Comparison of ENCODE assay signal across 19 cellular contexts in genomic region chr6:88565409-88565811, GRCh38.
DNase-seq lines count a peak whose midpoint lies in the region; ATAC-seq, FAIRE-seq and TF ChIP-seq lines count a peak whose summit lies in the region.
"Had no signal": no experiment of that assay in that cellular context is flagged by ENCODE, and none has a peak within 500 bp of the region (broad histone marks: within the 10 kb centered on the region; RNA-seq: fewer than 3 reads in every experiment).

No MANE protein-coding gene starts in this region.

- H3K79me2 ChIP-seq in HepG2 (ENCODE audit: insufficient read depth, low read length): no peaks in the 10 kb centered on the region
- no peaks in the 10 kb centered on the region for H3K79me2 ChIP-seq in H1 (ENCODE audit: control insufficient read depth in 1 of 2, insufficient read depth in 2 of 2, low read length in 2 of 2)
- H3K79me2 ChIP-seq in neural progenitor cell (ENCODE audit: low read depth): no peaks in the 10 kb centered on the region

- H3K23me2 ChIP-seq in H1 (ENCODE audit: low read depth, low read length): no peaks in the 10 kb centered on the region

- H3K18ac ChIP-seq in H1 (ENCODE audit: extremely low read depth, low read length): no peak overlapping the region

- peak overlapping the region in 1 of 3 experiments; percentile 30; a peak in 2 of 6 replicates for H3K4me3 ChIP-seq in HepG2 (replicated peaks in 1 of 3; ENCODE audit: insufficient read depth in 1 of 3, low read depth in 2 of 3, low read length in 3 of 3)
- no peak overlapping the region for H3K4me3 ChIP-seq in right lobe of liver
- no peak overlapping the region for H3K4me3 ChIP-seq in H1 (ENCODE audit: extremely low read depth in 1 of 4, insufficient read depth in 2 of 4, low read depth in 3 of 4, low read length in 4 of 4)
- no peak overlapping the region for H3K4me3 ChIP-seq in neural progenitor cell
- H3K4me3 ChIP-seq: Peyer's patch had no signal

- H3K4me1 ChIP-seq in HepG2 (ENCODE audit: insufficient read depth, low read length) (peaks cover 20% of the 10 kb centered on the region), right lobe of liver (no peaks in the 10 kb centered on the region), H1 (replicated peaks in 1 of 4; ENCODE audit: control insufficient read depth in 3 of 4, insufficient read depth in 4 of 4, low read length in 3 of 4) (peaks cover 0 to 4% (median 3%) of the 10 kb centered on the region in 4 experiments; a peak in 3 of 7 replicates), neural progenitor cell (peaks cover 21% of the 10 kb centered on the region)
- H3K4me1 ChIP-seq: Peyer's patch had no signal

- WGBS in HepG2 (ENCODE audit: low lambda C conversion rate): 12% methylated on average over 4 of the region's 7 CpGs
- 66% methylated on average over 5 of the region's 7 CpGs for WGBS in right lobe of liver (ENCODE audit: insufficient coverage, low coverage, low lambda C conversion rate, missing lambda C conversion rate)
- WGBS in H1 (ENCODE audit: extremely low coverage in 1 of 2, insufficient coverage in 1 of 2, insufficient read length in 1 of 2, insufficient replicate concordance in 2 of 2, low coverage in 1 of 2, low lambda C conversion rate in 2 of 2, missing lambda C conversion rate in 1 of 2), 2 experiments: 89% methylated on average over 7 of the region's 7 CpGs; no CpG with 5 or more reads in 1 of the 2 experiments

- no peaks in the 10 kb centered on the region for H3K36me3 ChIP-seq in HepG2 (replicated peaks in 1 of 2; ENCODE audit: control insufficient read depth in 1 of 2, insufficient read depth in 2 of 2, low read length in 2 of 2)
- no peaks in the 10 kb centered on the region for H3K36me3 ChIP-seq in right lobe of liver
- H3K36me3 ChIP-seq in H1 (ENCODE audit: control insufficient read depth in 2 of 4, insufficient read depth in 4 of 4, low read length in 3 of 4): no peaks in the 10 kb centered on the region
- no peaks in the 10 kb centered on the region for H3K36me3 ChIP-seq in neural progenitor cell
- H3K36me3 ChIP-seq: Peyer's patch had no signal

- H3F3A ChIP-seq in neural progenitor cell (ENCODE audit: low read depth): peaks cover 12% of the 10 kb centered on the region

- H2BK20ac ChIP-seq in H1 (ENCODE audit: low read length): 0 out of 2 replicates have a peak overlapping the region, but pooled peaks have one; percentile 7

- DNase-seq in HepG2 (ENCODE audit: low spot score): peak; percentile 65
- no peak for DNase-seq in right lobe of liver
- no peak for DNase-seq in H1 (ENCODE audit: low read depth in 1 of 2, low spot score in 2 of 2)
- peak; percentile 61 for DNase-seq in neural progenitor cell (ENCODE audit: low spot score)
- DNase-seq in NCI-H1048 (lab: John Stamatoyannopoulos, UW): no peak
- DNase-seq: H7, MM.1S, NCI-H1417, NCI-H1694, NCI-H2029 treated with DMSO at 0.1 percent for 48 hours, NCI-H446 treated with DMSO at 0.1 percent for 48 hours, Peyer's patch had no signal

- no peak overlapping the region for H4K5ac ChIP-seq in H1 (ENCODE audit: insufficient read length, low read depth, low read length)

- H3K27ac Mint-ChIP-seq in neural progenitor cell: no peak overlapping the region
- H3K27ac Mint-ChIP-seq: IgD-negative memory B cell had no signal

- no peak overlapping the region for H3K23ac ChIP-seq in H1 (ENCODE audit: insufficient read length)

- H3K9me3 ChIP-seq in HepG2 (ENCODE audit: low read length) (peaks cover 9% of the 10 kb centered on the region), right lobe of liver (no peaks in the 10 kb centered on the region), H1 (ENCODE audit: insufficient read depth in 2 of 2, low read depth in 1 of 2, low read length in 1 of 2) (peaks cover 8 to 13% of the 10 kb centered on the region in 2 experiments), neural progenitor cell (ENCODE audit: low read depth) (no peaks in the 10 kb centered on the region)

- H3K9ac ChIP-seq in HepG2 (ENCODE audit: insufficient read depth, low read depth, low read length): no peak overlapping the region
- H3K9ac ChIP-seq in H1 (replicated peaks in 1 of 4; ENCODE audit: extremely low read depth in 1 of 4, low read depth in 3 of 4, low read length in 3 of 4): no peak overlapping the region
- no peak overlapping the region for H3K9ac ChIP-seq in neural progenitor cell
- H3K9ac ChIP-seq: KMS-11 had no signal

- H3K4ac ChIP-seq in H1 (replicated peaks; ENCODE audit: insufficient read length, low read depth, low read length): no peak overlapping the region

- H2BK5ac ChIP-seq in H1 (ENCODE audit: low read depth, low read length): no peak overlapping the region

- H2AK5ac ChIP-seq in H1 (ENCODE audit: low read depth, low read length): no peak overlapping the region

- no peaks in the 10 kb centered on the region for H4K20me1 ChIP-seq in HepG2 (ENCODE audit: insufficient read depth, low read length)
- no peaks in the 10 kb centered on the region for H4K20me1 ChIP-seq in H1 (replicated peaks in 1 of 2; ENCODE audit: control insufficient read depth in 1 of 2, insufficient read depth in 2 of 2, low read length in 2 of 2)
- no peaks in the 10 kb centered on the region for H4K20me1 ChIP-seq in neural progenitor cell (ENCODE audit: low read depth)

- no peak overlapping the region for H4K91ac ChIP-seq in H1 (replicated peaks; ENCODE audit: insufficient read length, low read length)

- TF ChIP-seq EP300 in HepG2 (IDR thresholded peaks at IDR 0.05; ENCODE audit: low read depth in 2 of 2, low read length in 2 of 2) (no peak), HepG2 (CRISPR knock-in tag; IDR thresholded peaks at IDR 0.05; ENCODE audit: borderline replicate concordance) (no peak), H1 (IDR thresholded peaks at IDR 0.05; ENCODE audit: borderline replicate concordance in 1 of 2, low read depth in 2 of 2, low read length in 2 of 2) (no peak)

- no peak overlapping the region for H3K56ac ChIP-seq in H1 (replicated peaks; ENCODE audit: insufficient read length, low read depth, low read length)

- H3K27me3 Mint-ChIP-seq in neural progenitor cell (ENCODE audit: insufficient read depth, low read depth): peaks cover 23% of the 10 kb centered on the region
- H3K27me3 Mint-ChIP-seq: IgD-negative memory B cell had no signal

- peaks cover 0 to 17% of the 10 kb centered on the region in 2 experiments; a peak in 3 of 5 replicates for H3K27me3 ChIP-seq in HepG2 (ENCODE audit: control insufficient read depth in 1 of 2, insufficient read depth in 2 of 2, low read length in 2 of 2)
- H3K27me3 ChIP-seq in right lobe of liver: no peaks in the 10 kb centered on the region
- H3K27me3 ChIP-seq in H1 (replicated peaks in 1 of 4; ENCODE audit: control insufficient read depth in 3 of 4, extremely low read depth in 1 of 4, insufficient read depth in 3 of 4, low read length in 3 of 4): no peaks in the 10 kb centered on the region
- H3K27me3 ChIP-seq in neural progenitor cell: no peaks in the 10 kb centered on the region
- H3K27me3 ChIP-seq: Peyer's patch had no signal

- H4K8ac ChIP-seq in H1 (ENCODE audit: extremely low read depth, insufficient read depth, low read length): no peak overlapping the region

- TF ChIP-seq RAD21 in HepG2 (CRISPR knock-in tag; IDR thresholded peaks at IDR 0.05): no peak
- no peak for TF ChIP-seq RAD21 in H1 (IDR thresholded peaks at IDR 0.05 in 1 of 2, conservative IDR thresholded peaks at IDR 0.05 in 1 of 2; ENCODE audit: low read depth in 2 of 2, low read length in 2 of 2)

- peaks cover 15% of the 10 kb centered on the region for H3K9me3 Mint-ChIP-seq in neural progenitor cell

- H3K27ac ChIP-seq in HepG2 (ENCODE audit: extremely low read length, insufficient read depth, low read length) (no peak overlapping the region), right lobe of liver (no peak overlapping the region), H1 (ENCODE audit: low read depth, low read length) (no peak overlapping the region; the same call in 1 of the 2 replicates), neural progenitor cell (no peak overlapping the region)
- H3K27ac ChIP-seq: KMS-11, Peyer's patch had no signal

- H3K4me2 ChIP-seq in HepG2 (ENCODE audit: low read depth, low read length) (peak overlapping the region; percentile 54), H1 (ENCODE audit: insufficient read depth in 1 of 2, low read depth in 2 of 2, low read length in 2 of 2) (no peak overlapping the region; a peak in 1 of 4 replicates), neural progenitor cell (no peak overlapping the region)
- H3K4me2 ChIP-seq: KMS-11 had no signal

- no peak overlapping the region for H2BK12ac ChIP-seq in H1 (ENCODE audit: low read depth, low read length)

- TF ChIP-seq POLR2A in HepG2 (IDR thresholded peaks at IDR 0.05; ENCODE audit: insufficient read depth in 1 of 2, low read depth in 2 of 2, low read length in 2 of 2) (no peak), right lobe of liver (IDR thresholded peaks at IDR 0.05) (no peak), H1 (IDR thresholded peaks at IDR 0.05; ENCODE audit: control extremely low read depth in 1 of 2, low read depth in 2 of 2, low read length in 2 of 2) (no peak)

- H2BK120ac ChIP-seq in H1 (replicated peaks; ENCODE audit: low read depth, low read length): no peak overlapping the region

- peaks cover 3% of the 10 kb centered on the region for H3K36me3 Mint-ChIP-seq in neural progenitor cell

- H2AFZ ChIP-seq in HepG2 (ENCODE audit: low read length): peak overlapping the region; percentile 20
- peak overlapping the region; percentile 84 for H2AFZ ChIP-seq in H1 (ENCODE audit: low read length)
- H2AFZ ChIP-seq in neural progenitor cell (replicated peaks): peak overlapping the region; percentile 54

- intact Hi-C loops in HepG2 (cut with micrococcal nuclease; ENCODE audit: unreplicated experiment) (no loop called here), right lobe of liver (cut with DNase I) (no loop called here)

- H3K79me1 ChIP-seq in H1 (ENCODE audit: low read depth, low read length): no peaks in the 10 kb centered on the region

- peak overlapping the region; percentile 81; the same call in 1 of the 2 replicates for H2BK15ac ChIP-seq in H1 (ENCODE audit: low read length)

- in situ Hi-C loops in HepG2 (cut with HindIII; ENCODE audit: extremely low pct_ligation_motif_present, low pct_unique_long_range_greater_than_20kb): no loop called here

- peaks cover 30% of the 10 kb centered on the region for H3K4me1 Mint-ChIP-seq in neural progenitor cell

- TF ChIP-seq CTCF in HepG2 (CRISPR knock-in tag; IDR thresholded peaks at IDR 0.05) (no peak), right lobe of liver (IDR thresholded peaks at IDR 0.05) (no peak), H1 (IDR thresholded peaks at IDR 0.05; ENCODE audit: control extremely low read depth in 1 of 3, insufficient read depth in 1 of 3, low read depth in 1 of 3, low read length in 3 of 3) (no peak), neural progenitor cell (IDR thresholded peaks at IDR 0.05) (no peak)

- POLR2A ChIA-PET in HepG2 (lab: Yijun Ruan, JAX): no interaction called here
- POLR2A ChIA-PET in H1 (lab: Charles Lee; ENCODE audit: partially characterized antibody): no interaction called here

- H3K14ac ChIP-seq in H1 (ENCODE audit: insufficient read length): no peak overlapping the region

- CTCF ChIA-PET in HepG2 (lab: Yijun Ruan, JAX; ENCODE audit: low intra/inter-chr PET ratio, low total read pairs) (no interaction called here), H1 (lab: Charles Lee; ENCODE audit: partially characterized antibody) (interaction anchor here (0.9 to 1.0 kb wide), 2 partner anchors 8 to 185 kb away, joined by 3 read pairs; no protein-coding TSS in a partner anchor)

- FAIRE-seq in HepG2 (lab: Jason Lieb, UNC): no peak
- no peak for FAIRE-seq in H1 (lab: Jason Lieb, UNC)
- FAIRE-seq: D721Med, GM19239 had no signal

- no TSS peak for BruUV-seq in HepG2 (replicated peaks; lab: Mats Ljungman, UMichigan)

- peak; percentile 88 for ATAC-seq in HepG2
- ATAC-seq in right lobe of liver: no peak
- ATAC-seq in HG03280 (IDR thresholded peaks at IDR 0.05; ENCODE audit: unreplicated experiment): no peak
- ATAC-seq in HG03342 (IDR thresholded peaks at IDR 0.05; ENCODE audit: unreplicated experiment): no peak
- ATAC-seq: SK-N-SH treated with all-trans-retinoic acid at 6 μM for 48 hours had no signal

- H3K4me3 Mint-ChIP-seq in neural progenitor cell: no peak overlapping the region

Comparison
In these comparisons a context has a peak if more than half of its experiments do, and no peak if none do; other contexts are left out.
1. DNase-seq: peak in HepG2 (single experiment) and neural progenitor cell (single experiment); none in right lobe of liver (0 of 3), H1 (0 of 2) and NCI-H1048 (single experiment).
2. H2AFZ ChIP-seq: peak in every context shown above with its lines; median percentile 84 in H1; 54 in neural progenitor cell; 20 in HepG2.